ENCODE assay signal across 1 cellular context in the genomic region with DNA sequence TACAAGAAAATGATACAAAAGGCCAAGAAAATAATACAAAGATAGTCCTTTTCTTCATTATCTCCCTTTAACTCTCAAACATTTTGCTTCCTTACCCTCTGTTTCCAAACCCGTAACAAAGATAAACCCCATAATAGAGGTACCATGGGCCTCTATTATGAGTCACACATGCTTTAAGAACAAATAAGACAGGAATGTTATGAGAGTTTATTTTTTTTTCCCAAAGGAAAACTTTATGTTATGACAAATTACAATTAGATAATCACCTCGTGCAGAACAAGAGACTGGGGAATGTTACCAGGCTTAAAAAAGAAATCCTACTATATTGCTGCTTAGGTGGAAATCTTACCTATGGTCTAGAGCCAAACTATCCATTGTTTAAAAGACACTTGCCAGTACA.
A peak's percentile ranks its signal among the peaks of the same experiment; 100 is the strongest.
TF ChIP-seq lines count a peak whose summit lies in the region.

No MANE protein-coding gene starts in this region.

TF ChIP-seq in endothelial cell of umbilical vein, 7 proteins besides CTCF, POLR2A, EP300 and RAD21:
- TF ChIP-seq, protein P1, sequence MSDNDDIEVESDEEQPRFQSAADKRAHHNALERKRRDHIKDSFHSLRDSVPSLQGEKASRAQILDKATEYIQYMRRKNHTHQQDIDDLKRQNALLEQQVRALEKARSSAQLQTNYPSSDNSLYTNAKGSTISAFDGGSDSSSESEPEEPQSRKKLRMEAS (IDR thresholded peaks at IDR 0.05; ENCODE audit: insufficient read depth, insufficient read length), result no peak
- TF ChIP-seq FOS (IDR thresholded peaks at IDR 0.05; ENCODE audit: borderline replicate concordance, insufficient read depth, low read length) (peak; percentile 43), MYC (IDR thresholded peaks at IDR 0.05; ENCODE audit: low read depth, low read length) (no peak)
